In the genomic region with DNA sequence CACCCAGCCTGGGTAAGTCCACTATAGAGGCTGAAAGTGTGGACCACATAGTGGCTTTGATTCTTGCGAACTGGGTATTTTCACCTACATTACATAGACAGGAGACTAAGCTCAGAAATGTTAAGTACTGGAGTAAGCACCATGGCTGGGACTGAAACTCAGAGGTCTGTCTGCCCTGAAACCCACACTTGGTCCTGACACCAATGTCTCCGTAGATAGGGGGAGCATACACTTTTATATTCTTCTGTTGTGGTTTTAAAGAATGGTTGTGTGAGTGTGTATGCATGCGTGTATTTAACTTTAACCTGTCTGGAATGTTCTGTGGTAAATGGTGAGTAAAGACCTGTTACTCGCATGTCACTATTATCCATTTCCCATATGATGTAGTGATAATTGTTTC, we compare ENCODE assay signal across 15 cellular contexts. TPM values are rescaled to one million over a fixed set of nuclear protein-coding genes. Genes with fewer than 3 reads are reported as not detected.
"Had no signal": no experiment of that assay in that cellular context is flagged by ENCODE, and none has a peak within 500 bp of the region (broad histone marks: within the 10 kb centered on the region; RNA-seq: fewer than 3 reads in every experiment).

No MANE protein-coding gene starts in this region.

- H3K36me3 Mint-ChIP-seq: activated naive CD4-positive, alpha-beta T cell treated with anti-CD3 and anti-CD28 coated beads, Interleukin-2, amount 50 U/mL, for 24 hours had no signal

- H3K4me1 Mint-ChIP-seq: activated naive CD4-positive, alpha-beta T cell treated with anti-CD3 and anti-CD28 coated beads, Interleukin-2, amount 50 U/mL, for 24 hours had no signal

- H3K27ac ChIP-seq: cardiac muscle cell, heart right ventricle had no signal

- H3K4me3 ChIP-seq: cardiac muscle cell, heart right ventricle had no signal

- H3K4me3 Mint-ChIP-seq: activated naive CD4-positive, alpha-beta T cell treated with anti-CD3 and anti-CD28 coated beads, Interleukin-2, amount 50 U/mL, for 24 hours; nephron had no signal

- H3K36me3 ChIP-seq: cardiac muscle cell, heart right ventricle had no signal

- H3K27ac Mint-ChIP-seq: activated naive CD4-positive, alpha-beta T cell treated with anti-CD3 and anti-CD28 coated beads, Interleukin-2, amount 50 U/mL, for 24 hours; nephron had no signal

- H3K9me3 Mint-ChIP-seq: activated naive CD4-positive, alpha-beta T cell treated with anti-CD3 and anti-CD28 coated beads, Interleukin-2, amount 50 U/mL, for 24 hours; nephron had no signal

- H3K9me3 ChIP-seq: heart right ventricle had no signal

- ATAC-seq: heart right ventricle, left ventricle myocardium superior had no signal

- DNase-seq: activated CD4-positive, alpha-beta T cell treated with anti-CD3 and anti-CD28 coated beads, Interleukin-2, amount 50 U/mL, for 48 hours; activated CD4-positive, CD25-positive, alpha-beta regulatory T cell; anterior cingulate cortex; heart right ventricle; left ventricle myocardium superior; mesendoderm; occipital lobe; stimulated activated CD4-positive, alpha-beta T cell treated with anti-CD3 and anti-CD28 coated beads, Interleukin-15, amount 100 ng/mL, for 24 hours; stimulated activated CD4-positive, alpha-beta T cell treated with anti-CD3 and anti-CD28 coated beads, Interleukin-4, amount 100 ng/mL, for 24 hours; T-helper 2 cell had no signal

- H3K27me3 Mint-ChIP-seq: activated naive CD4-positive, alpha-beta T cell treated with anti-CD3 and anti-CD28 coated beads, Interleukin-2, amount 50 U/mL, for 24 hours had no signal

RNA-seq across cellular contexts. Expression of gene NPPC, which starts 10.3 kb away (rescaled TPM):
- total RNA-seq: cardiac muscle cell, fibroblast of lung, occipital lobe had no signal
- polyA plus RNA-seq: fibroblast of lung, keratinocyte had no signal
